In the genomic region with DNA sequence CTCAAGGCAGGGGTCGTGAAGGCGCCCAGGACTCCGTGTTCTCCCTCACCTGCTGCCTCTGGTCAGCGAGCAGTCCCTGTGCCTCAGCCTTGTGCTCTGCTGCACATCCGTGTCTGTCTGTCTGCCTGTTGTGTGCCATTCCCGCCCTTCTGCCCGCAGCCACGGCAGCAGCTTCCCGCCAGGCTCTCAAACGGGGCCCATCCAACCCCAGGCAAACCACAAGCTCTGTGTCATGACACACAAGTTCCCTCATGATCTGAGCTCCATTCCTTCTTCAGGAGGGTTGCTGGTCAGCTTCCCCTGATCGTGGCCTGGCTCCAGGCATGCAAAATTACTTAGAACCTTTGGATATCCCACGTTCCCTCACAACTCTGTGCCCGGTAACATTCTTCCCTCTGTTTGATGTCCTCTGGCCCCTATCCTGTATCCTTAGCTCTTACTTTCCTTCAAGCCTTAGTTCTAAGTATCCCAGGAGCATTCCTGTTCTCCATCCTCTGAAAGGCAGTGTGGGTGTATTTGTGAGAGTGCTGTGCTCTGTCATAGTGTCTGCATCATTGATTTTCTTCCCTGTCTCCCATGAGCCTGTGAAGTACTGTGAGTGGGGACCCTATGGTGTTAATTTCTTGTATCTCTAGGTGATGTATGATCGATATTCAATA, we compare ENCODE assay signal across 9 cellular contexts. TPM values are rescaled to one million over a fixed set of nuclear protein-coding genes. Genes with fewer than 3 reads are reported as not detected.
DNase-seq lines count a peak whose midpoint lies in the region; ATAC-seq, FAIRE-seq and TF ChIP-seq lines count a peak whose summit lies in the region.
"Had no signal": no experiment of that assay in that cellular context is flagged by ENCODE, and none has a peak within 500 bp of the region (broad histone marks: within the 10 kb centered on the region; RNA-seq: fewer than 3 reads in every experiment).

No MANE protein-coding gene starts in this region.

- peak overlapping the region; percentile 88 to 95 (median 94) for H3K4me3 Mint-ChIP-seq in CD8-positive, alpha-beta memory T cell
- H3K4me3 Mint-ChIP-seq in T-cell (peak overlapping the region; percentile 94 to 99 (median 96)), astrocyte (ENCODE audit: unreplicated experiment) (no peak overlapping the region), nephron progenitor cell (no peak overlapping the region)

- no peak overlapping the region for H3K4me2 ChIP-seq in astrocyte (ENCODE audit: low read length)

- H3K36me3 ChIP-seq in CD8-positive, alpha-beta memory T cell (ENCODE audit: insufficient read depth, low read length), result no peaks in the 10 kb centered on the region
- H3K36me3 ChIP-seq in astrocyte (ENCODE audit: insufficient read depth, low read length), result no peaks in the 10 kb centered on the region

- no peaks in the 10 kb centered on the region for H3K9me3 ChIP-seq in CD8-positive, alpha-beta memory T cell (ENCODE audit: low read length)
- H3K9me3 ChIP-seq in astrocyte (ENCODE audit: insufficient read depth, low read depth, low read length), result no peaks in the 10 kb centered on the region

- peak overlapping the region; percentile 88 to 96 (median 94) for H3K27ac Mint-ChIP-seq in CD8-positive, alpha-beta memory T cell
- H3K27ac Mint-ChIP-seq in T-cell (peak overlapping the region; percentile 96 to 98), astrocyte (ENCODE audit: unreplicated experiment) (peak overlapping the region; percentile 94), nephron progenitor cell (peak overlapping the region; percentile 8)

- H3K27me3 Mint-ChIP-seq in CD8-positive, alpha-beta memory T cell, result no peaks in the 10 kb centered on the region
- no peaks in the 10 kb centered on the region for H3K27me3 Mint-ChIP-seq in T-cell
- H3K27me3 Mint-ChIP-seq in astrocyte (ENCODE audit: low read depth, unreplicated experiment), result no peaks in the 10 kb centered on the region
- H3K27me3 Mint-ChIP-seq in nephron progenitor cell (ENCODE audit: low read depth, poor library complexity), result no peaks in the 10 kb centered on the region

- no peaks in the 10 kb centered on the region for H4K20me1 ChIP-seq in astrocyte (ENCODE audit: insufficient read depth, low read length)

- POLR2A ChIA-PET in CD8-positive, alpha-beta memory T cell (lab: Charles Lee), result interaction anchor here (0.9 to 1.5 kb wide), 4 partner anchors 7 to 48 kb away, joined by 3 to 4 read pairs (median 4); no protein-coding TSS in a partner anchor
- POLR2A ChIA-PET in T-cell (lab: Charles Lee), result interaction anchor here (0.5 to 4.7 kb wide), 16 partner anchors 9 to 116 kb away, joined by 3 to 40 read pairs (median 6); no protein-coding TSS in a partner anchor

- H3K9ac ChIP-seq in astrocyte (ENCODE audit: low read length), result no peak overlapping the region

- TF ChIP-seq CTCF in astrocyte (IDR thresholded peaks at IDR 0.05; ENCODE audit: insufficient read depth, low read depth, low read length), result no peak
- TF ChIP-seq CTCF in nephron progenitor cell (IDR thresholded peaks at IDR 0.05), result no peak
- no peak for TF ChIP-seq CTCF in foreskin fibroblast (IDR thresholded peaks at IDR 0.05; ENCODE audit: low read depth, low read length)

- FAIRE-seq in astrocyte (lab: Jason Lieb, UNC), result no peak

- H3K27me3 ChIP-seq in CD8-positive, alpha-beta memory T cell (ENCODE audit: insufficient read depth, low read length, poor library complexity, severe bottlenecking), result no peaks in the 10 kb centered on the region
- no peaks in the 10 kb centered on the region for H3K27me3 ChIP-seq in astrocyte (ENCODE audit: insufficient read depth, low read length)

- peak overlapping the region; percentile 71 for H3K27ac ChIP-seq in CD8-positive, alpha-beta memory T cell (ENCODE audit: low read depth, low read length)
- H3K27ac ChIP-seq in astrocyte (ENCODE audit: low read depth, low read length), result no peak overlapping the region

- no peaks in the 10 kb centered on the region for H3K79me2 ChIP-seq in astrocyte (ENCODE audit: insufficient read depth, low read length)

- CTCF ChIA-PET in CD8-positive, alpha-beta memory T cell (lab: Charles Lee), result interaction anchor here (1.0 to 9.5 kb wide), 10 partner anchors 31 to 133 kb away, joined by 3 to 94 read pairs (median 6); no protein-coding TSS in a partner anchor
- CTCF ChIA-PET in T-cell (lab: Charles Lee), result interaction anchor here (0.6 to 4.2 kb wide), 13 partner anchors 11 to 461 kb away, joined by 3 to 32 read pairs (median 4); no protein-coding TSS in a partner anchor

- peak; percentile 16 to 28 (median 22) for ATAC-seq in T-cell (replicated peaks in 1 of 4)
- no peak for ATAC-seq in HG02885 (IDR thresholded peaks at IDR 0.05; ENCODE audit: poor library complexity, unreplicated experiment)

- H3K9me3 Mint-ChIP-seq in CD8-positive, alpha-beta memory T cell, result no peaks in the 10 kb centered on the region
- H3K9me3 Mint-ChIP-seq in T-cell, result no peaks in the 10 kb centered on the region
- no peaks in the 10 kb centered on the region for H3K9me3 Mint-ChIP-seq in astrocyte (ENCODE audit: unreplicated experiment)
- no peaks in the 10 kb centered on the region for H3K9me3 Mint-ChIP-seq in nephron progenitor cell

- H3K4me3 ChIP-seq in CD8-positive, alpha-beta memory T cell (ENCODE audit: low read length), result peak overlapping the region; percentile 50
- H3K4me3 ChIP-seq in astrocyte (ENCODE audit: insufficient read depth, low read depth, low read length) (no peak overlapping the region), foreskin fibroblast (ENCODE audit: low read depth in 1 of 2, low read length in 2 of 2) (no peak overlapping the region)

- no peak overlapping the region for H2AFZ ChIP-seq in astrocyte (ENCODE audit: low read depth, low read length)

- peaks cover 33 to 74% (median 38%) of the 10 kb centered on the region in 3 donors for H3K36me3 Mint-ChIP-seq in CD8-positive, alpha-beta memory T cell
- peaks cover 54% of the 10 kb centered on the region for H3K36me3 Mint-ChIP-seq in T-cell
- peaks cover 4% of the 10 kb centered on the region for H3K36me3 Mint-ChIP-seq in astrocyte (ENCODE audit: low read depth, unreplicated experiment)
- H3K36me3 Mint-ChIP-seq in nephron progenitor cell (ENCODE audit: low read depth), result peaks cover 13% of the 10 kb centered on the region

- peak in 4 of 5 donors; percentile 28 to 57 (median 35) for DNase-seq in CD8-positive, alpha-beta memory T cell
- DNase-seq in T-cell (peak in 26 of 34 experiments; percentile 18 to 56 (median 42)), astrocyte (ENCODE audit: low read depth) (no peak), nephron progenitor cell (no peak), globus pallidus (ENCODE audit: low spot score) (no peak), KG1 (lab: John Stamatoyannopoulos, UW) (no peak), foreskin fibroblast (no peak)
- DNase-seq: NCI-H446 had no signal

- H3K4me1 ChIP-seq in CD8-positive, alpha-beta memory T cell (ENCODE audit: insufficient read depth, low read length), result peaks cover 75% of the 10 kb centered on the region
- H3K4me1 ChIP-seq in astrocyte (ENCODE audit: insufficient read depth, low read length), result peaks cover 15% of the 10 kb centered on the region

- H3K4me1 Mint-ChIP-seq in CD8-positive, alpha-beta memory T cell, result peaks cover 74 to 83% (median 81%) of the 10 kb centered on the region in 3 donors
- H3K4me1 Mint-ChIP-seq in T-cell, result peaks cover 72 to 88% (median 81%) of the 10 kb centered on the region in 3 donors
- H3K4me1 Mint-ChIP-seq in astrocyte (ENCODE audit: low read depth, unreplicated experiment), result peaks cover 54% of the 10 kb centered on the region
- peaks cover 38% of the 10 kb centered on the region for H3K4me1 Mint-ChIP-seq in nephron progenitor cell

RNA-seq across cellular contexts. Expression of gene GPR183, which starts 3.2 kb away (rescaled TPM):
- total RNA-seq in CD8-positive, alpha-beta memory T cell, result 10 to 100 TPM; 61.5 to 62.8 TPM
- polyA plus RNA-seq in CD8-positive, alpha-beta memory T cell, result 232 TPM
- total RNA-seq in T-cell, result 100 to 1,000 TPM in 3 of 5 donors, 10 to 100 TPM in 2; 69.9 to 152 (median 100) TPM
- 4.9 and 5.6 TPM in 2 replicates for total RNA-seq in astrocyte

RNA-seq across cellular contexts. Expression of gene GPR18, which starts 45.8 kb away (rescaled TPM):
- total RNA-seq in CD8-positive, alpha-beta memory T cell, result 10 to 100 TPM; 15.2 to 16.2 TPM
- 32.4 TPM for polyA plus RNA-seq in CD8-positive, alpha-beta memory T cell
- total RNA-seq in T-cell (10 to 100 TPM; 15.2 to 26.7 (median 16.7) TPM), astrocyte (0.59 and 1.8 TPM in 2 replicates)

Comparison
In these comparisons a context has a peak if more than half of its experiments do, and no peak if none do; other contexts are left out.
1. DNase-seq: peak in CD8-positive, alpha-beta memory T cell (4 of 5) and T-cell (26 of 34); none in astrocyte (single experiment), nephron progenitor cell (single experiment), globus pallidus (single experiment), KG1 (single experiment) and foreskin fibroblast (0 of 2).
2. H3K27ac Mint-ChIP-seq: peak in every context shown above with its lines; median percentile 97 in T-cell; 94 in astrocyte; 94 in CD8-positive, alpha-beta memory T cell; 8 in nephron progenitor cell.
3. H3K4me3 Mint-ChIP-seq: peak in CD8-positive, alpha-beta memory T cell (7 of 7) and T-cell (3 of 3); none in astrocyte (single experiment) and nephron progenitor cell (single experiment).